8 cellular contexts compared by ENCODE assay signal in the genomic region with DNA sequence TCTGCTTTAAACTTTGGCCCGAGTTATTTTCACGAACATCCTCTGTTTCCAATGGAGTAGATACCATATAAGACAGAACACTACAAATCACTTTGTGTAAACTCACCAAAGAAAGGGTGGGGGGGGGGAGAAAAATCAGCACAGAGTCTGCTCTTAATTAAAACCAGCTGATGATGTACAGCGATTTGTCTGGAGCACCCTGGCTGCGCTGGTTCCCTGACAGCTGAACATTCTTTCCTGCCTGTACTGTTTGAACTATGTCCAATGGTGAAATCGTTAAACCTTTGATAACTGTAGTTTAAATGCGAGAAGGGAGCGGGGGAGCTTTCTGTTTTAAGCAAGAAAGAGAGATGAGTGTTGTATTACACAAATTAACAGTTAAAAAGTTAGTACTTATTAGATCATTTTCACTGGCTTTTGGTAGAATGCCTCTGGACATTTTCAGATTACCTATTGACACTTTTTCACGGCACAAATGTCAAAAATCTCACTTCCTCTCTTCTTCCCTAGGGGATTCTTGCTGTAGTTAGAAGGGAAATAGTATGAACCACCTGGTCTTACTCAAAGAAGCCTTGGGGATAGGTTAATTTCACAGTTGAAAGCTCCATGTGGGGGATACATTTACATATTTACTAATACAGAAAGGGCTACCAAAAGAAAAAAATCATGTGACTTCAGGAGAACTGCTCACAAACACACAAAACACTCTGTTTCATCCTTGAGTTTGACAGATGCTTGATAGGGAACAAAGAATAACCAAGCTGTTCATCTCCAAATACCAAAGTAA.
A peak's percentile ranks its signal among the peaks of the same experiment; 100 is the strongest.
DNase-seq lines count a peak whose midpoint lies in the region; ATAC-seq and TF ChIP-seq lines count a peak whose summit lies in the region.

No MANE protein-coding gene starts in this region.

- H2AFZ ChIP-seq in DND-41 (ENCODE audit: low read depth, low read length): peak overlapping the region; percentile 46

- H3K9me3 ChIP-seq in DND-41 (ENCODE audit: insufficient read depth, low read length, severe bottlenecking): no peaks in the 10 kb centered on the region

- no peaks in the 10 kb centered on the region for H3K27me3 ChIP-seq in DND-41 (ENCODE audit: insufficient read depth, low read length, poor library complexity)

- H4K20me1 ChIP-seq in DND-41 (ENCODE audit: insufficient read depth, low read length): no peaks in the 10 kb centered on the region

- DNase-seq in DND-41 (peak; percentile 47), germinal center (ENCODE audit: low spot score) (peak; percentile 83), hippocampal formation (lab: John Stamatoyannopoulos, UW) (no peak), natural killer cell (no peak), NK-92 (lab: John Stamatoyannopoulos, UW; ENCODE audit: unreplicated experiment) (no peak)

- peak overlapping the region; percentile 26 for H3K9ac ChIP-seq in DND-41 (ENCODE audit: low read depth, low read length)

- peak; percentile 85 for ATAC-seq in DND-41 (ENCODE audit: insufficient read depth, low read depth)
- peak; percentile 60 for ATAC-seq in GM19468 (IDR thresholded peaks at IDR 0.05; ENCODE audit: extremely low read depth, unreplicated experiment)
- peak; percentile 93 for ATAC-seq in HG03442 (IDR thresholded peaks at IDR 0.05; ENCODE audit: unreplicated experiment)
- ATAC-seq in HG03342 (IDR thresholded peaks at IDR 0.05; ENCODE audit: unreplicated experiment): no peak
- ATAC-seq in natural killer cell: no peak

- H3K27ac Mint-ChIP-seq in natural killer cell: no peak overlapping the region

- H3K4me1 Mint-ChIP-seq in natural killer cell: peaks cover 0 to 5% of the 10 kb centered on the region in 2 donors

- peak overlapping the region; percentile 57 for H3K27ac ChIP-seq in DND-41 (ENCODE audit: low read length)

- H3K4me1 ChIP-seq in DND-41 (ENCODE audit: insufficient read depth, low read length): peaks cover 30% of the 10 kb centered on the region

- peak overlapping the region in 1 of 2 experiments; percentile 4; a peak in 1 of 4 replicates for H3K4me3 ChIP-seq in DND-41 (ENCODE audit: low read depth in 1 of 2, low read length in 2 of 2)

- H3K27me3 Mint-ChIP-seq in natural killer cell (ENCODE audit: low read depth in 2 of 2): peaks cover 13 to 14% of the 10 kb centered on the region in 2 donors

- H3K79me2 ChIP-seq in DND-41 (ENCODE audit: insufficient read depth, low read length): no peaks in the 10 kb centered on the region

- peak overlapping the region; percentile 48 for H3K4me2 ChIP-seq in DND-41 (ENCODE audit: insufficient read depth, low read length)

- TF ChIP-seq CTCF in DND-41 (IDR thresholded peaks at IDR 0.05; ENCODE audit: borderline replicate concordance, extremely low read depth, low read length, poor library complexity, severe bottlenecking) (no peak), natural killer cell (IDR thresholded peaks at IDR 0.05) (no peak)

- H3K4me3 Mint-ChIP-seq in natural killer cell: no peak overlapping the region

- no peaks in the 10 kb centered on the region for H3K36me3 ChIP-seq in DND-41 (ENCODE audit: insufficient read depth, low read length)

- intact Hi-C loops in natural killer cell (cut with micrococcal nuclease): no loop called here

- no peaks in the 10 kb centered on the region for H3K36me3 Mint-ChIP-seq in natural killer cell

- H3K9me3 Mint-ChIP-seq in natural killer cell: peaks cover 0 to 2% of the 10 kb centered on the region in 2 donors

Comparison
In these comparisons a context has a peak if more than half of its experiments do, and no peak if none do; other contexts are left out.
1. ATAC-seq: peak in DND-41 (single experiment), GM19468 (single experiment) and HG03442 (single experiment); none in HG03342 (single experiment) and natural killer cell (0 of 3).
2. DNase-seq: peak in DND-41 (single experiment) and germinal center (single experiment); none in hippocampal formation (0 of 2), natural killer cell (single experiment) and NK-92 (single experiment).